In the genomic region with DNA sequence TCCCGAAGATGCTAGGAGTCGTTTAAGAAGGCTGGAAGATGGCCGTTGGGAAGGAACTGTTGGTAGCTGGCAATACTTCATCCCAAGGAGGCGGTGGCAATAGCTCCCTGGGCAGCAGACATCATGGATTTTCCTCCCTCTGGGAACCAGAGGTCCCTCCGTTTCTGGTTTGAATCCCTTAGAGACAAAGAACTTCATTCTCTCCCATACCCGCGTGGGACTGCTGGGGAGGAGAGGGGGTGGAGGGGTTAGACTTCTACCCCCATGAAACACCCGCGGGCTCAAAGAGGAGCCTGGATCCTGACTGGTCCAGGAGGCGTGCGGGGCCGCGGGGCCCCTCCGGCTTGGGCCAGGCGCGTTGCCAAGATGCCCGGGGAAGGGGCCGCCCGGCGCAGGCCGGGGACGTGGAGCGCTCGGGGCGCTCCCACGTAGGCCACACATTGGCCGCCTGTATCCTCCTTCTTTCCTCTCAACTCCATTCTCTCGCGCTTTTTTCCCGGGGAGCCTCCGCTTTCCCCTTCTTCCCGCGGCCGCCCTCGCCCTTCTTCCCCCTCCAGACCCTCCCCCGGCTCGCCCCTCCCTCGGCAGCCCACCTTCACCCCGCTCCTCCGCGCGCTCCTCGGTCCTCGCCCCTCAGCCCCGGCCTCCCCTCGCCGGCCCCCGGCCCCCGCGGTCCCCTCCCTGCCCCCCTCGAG, we compare ENCODE assay signal across 8 cellular contexts. TPM values are rescaled to one million over a fixed set of nuclear protein-coding genes. Genes with fewer than 3 reads are reported as not detected.
DNase-seq lines count a peak whose midpoint lies in the region; ATAC-seq, FAIRE-seq and TF ChIP-seq lines count a peak whose summit lies in the region.

No MANE protein-coding gene starts in this region.

- H2AFZ ChIP-seq in HepG2 (ENCODE audit: low read length) = no peak overlapping the region

- peaks cover 32% of the 10 kb centered on the region for H3K4me1 Mint-ChIP-seq in stimulated activated naive CD8-positive, alpha-beta T cell treated with anti-CD3 and anti-CD28 coated beads, Interleukin-15, Interleukin-2, amounts not matched to agents 100 ng/mL and 50 ng/mL, for 24 hours (ENCODE audit: low read depth)

- peaks cover 52% of the 10 kb centered on the region for H3K79me2 ChIP-seq in HepG2 (ENCODE audit: insufficient read depth, low read length)

- FAIRE-seq in HepG2 (lab: Jason Lieb, UNC) = peak; percentile 21

- peak overlapping the region; percentile 68 for H3K27ac Mint-ChIP-seq in stimulated activated naive CD8-positive, alpha-beta T cell treated with anti-CD3 and anti-CD28 coated beads, Interleukin-15, Interleukin-2, amounts not matched to agents 100 ng/mL and 50 ng/mL, for 24 hours

- peak overlapping the region; percentile 93 for H3K4me2 ChIP-seq in HepG2 (ENCODE audit: low read depth, low read length)

- H3K4me3 Mint-ChIP-seq in stimulated activated naive CD8-positive, alpha-beta T cell treated with anti-CD3 and anti-CD28 coated beads, Interleukin-15, Interleukin-2, amounts not matched to agents 100 ng/mL and 50 ng/mL, for 24 hours = peak overlapping the region; percentile 87

- POLR2A ChIA-PET in HepG2 (lab: Yijun Ruan, JAX) = interaction anchor here (0.9 to 11.1 kb wide), 8 partner anchors 9 to 141 kb away, joined by 3 to 150 read pairs (median 8); a partner anchor contains a TSS

- H3K4me3 ChIP-seq in SJSA1 (peak overlapping the region; percentile 97), HepG2 (replicated peaks in 1 of 3; ENCODE audit: insufficient read depth in 1 of 3, low read depth in 2 of 3, low read length in 3 of 3) (peak overlapping the region; percentile 80 to 98 (median 91))

- H3K9me3 Mint-ChIP-seq in stimulated activated naive CD8-positive, alpha-beta T cell treated with anti-CD3 and anti-CD28 coated beads, Interleukin-15, Interleukin-2, amounts not matched to agents 100 ng/mL and 50 ng/mL, for 24 hours = no peaks in the 10 kb centered on the region

- H4K20me1 ChIP-seq in HepG2 (ENCODE audit: insufficient read depth, low read length) = peaks cover 26% of the 10 kb centered on the region

- H3K27ac ChIP-seq in SJSA1 (peak overlapping the region; percentile 86), cingulate gyrus (ENCODE audit: low read depth, low read length) (peak overlapping the region; percentile 97), HepG2 (ENCODE audit: extremely low read length, insufficient read depth, low read length) (peak overlapping the region; percentile 77)

- CTCF ChIA-PET in HepG2 (lab: Yijun Ruan, JAX; ENCODE audit: low intra/inter-chr PET ratio, low total read pairs) = interaction anchor here (2.0 kb wide), 1 partner anchor 8 kb away, joined by 12 read pairs; no protein-coding TSS in a partner anchor

- DNase-seq in ELF-1 (ENCODE audit: low read depth, low spot score) (peak; percentile 53), SJSA1 (ENCODE audit: low read depth in 1 of 2, low spot score in 2 of 2) (peak; percentile 59 to 70), HepG2 (ENCODE audit: low spot score) (no peak), iPS-NIHi7 (ENCODE audit: extremely low spot score) (no peak)
- DNase-seq in stimulated activated CD4-positive, alpha-beta T cell treated with anti-CD3 and anti-CD28 coated beads, Interleukin-1b, Interleukin-23, amount 100 ng/mL, for 48 hours = no peak

- peak; percentile 23; the same call in 1 of the 2 replicates for TF ChIP-seq RAD21 in HepG2 (CRISPR knock-in tag; IDR thresholded peaks at IDR 0.05)

- H3K9me3 ChIP-seq in SJSA1 (replicated peaks) (no peaks in the 10 kb centered on the region), HepG2 (ENCODE audit: low read length) (no peaks in the 10 kb centered on the region)

- H3K36me3 ChIP-seq in SJSA1 (peaks cover 36% of the 10 kb centered on the region), HepG2 (replicated peaks in 1 of 2; ENCODE audit: control insufficient read depth in 1 of 2, insufficient read depth in 2 of 2, low read length in 2 of 2) (peaks cover 6% of the 10 kb centered on the region in 2 experiments)

- BruUV-seq in HepG2 (replicated peaks; lab: Mats Ljungman, UMichigan) = TSS peak; percentile 83

- peak overlapping the region; percentile 97 for H3K9ac ChIP-seq in HepG2 (ENCODE audit: insufficient read depth, low read depth, low read length)

- peaks cover 8% of the 10 kb centered on the region for H3K4me1 ChIP-seq in SJSA1 (replicated peaks)
- H3K4me1 ChIP-seq in HepG2 (ENCODE audit: insufficient read depth, low read length) = peaks cover 46% of the 10 kb centered on the region

- in situ Hi-C loops in HepG2 (cut with HindIII; ENCODE audit: extremely low pct_ligation_motif_present, low pct_unique_long_range_greater_than_20kb) = no loop called here

- WGBS in HepG2 (ENCODE audit: low lambda C conversion rate) = 1% methylated on average over 50 of the region's 51 CpGs

- TF ChIP-seq POLR2A in HepG2 (IDR thresholded peaks at IDR 0.05; ENCODE audit: insufficient read depth in 1 of 2, low read depth in 2 of 2, low read length in 2 of 2) = peak in 1 of 2 experiments; percentile 1; a peak in 3 of 4 replicates

- ATAC-seq in HG02885 (IDR thresholded peaks at IDR 0.05; ENCODE audit: poor library complexity, unreplicated experiment) (peak; percentile 23), HepG2 (peak; percentile 68)

- TF ChIP-seq CTCF in HepG2 (CRISPR knock-in tag; IDR thresholded peaks at IDR 0.05) = no peak

- no peaks in the 10 kb centered on the region for H3K27me3 Mint-ChIP-seq in stimulated activated naive CD8-positive, alpha-beta T cell treated with anti-CD3 and anti-CD28 coated beads, Interleukin-15, Interleukin-2, amounts not matched to agents 100 ng/mL and 50 ng/mL, for 24 hours

- no peaks in the 10 kb centered on the region for H3K27me3 ChIP-seq in SJSA1 (replicated peaks)
- H3K27me3 ChIP-seq in HepG2 (ENCODE audit: control insufficient read depth in 1 of 2, insufficient read depth in 2 of 2, low read length in 2 of 2) = no peaks in the 10 kb centered on the region; a peak in 1 of 5 replicates

- intact Hi-C loops in HepG2 (cut with micrococcal nuclease; ENCODE audit: unreplicated experiment) = no loop called here

- peaks cover 25% of the 10 kb centered on the region for H3K36me3 Mint-ChIP-seq in stimulated activated naive CD8-positive, alpha-beta T cell treated with anti-CD3 and anti-CD28 coated beads, Interleukin-15, Interleukin-2, amounts not matched to agents 100 ng/mL and 50 ng/mL, for 24 hours (ENCODE audit: low read depth)

- TF ChIP-seq EP300 in HepG2 (IDR thresholded peaks at IDR 0.05; ENCODE audit: low read depth in 2 of 2, low read length in 2 of 2) (no peak), HepG2 (CRISPR knock-in tag; IDR thresholded peaks at IDR 0.05; ENCODE audit: borderline replicate concordance) (no peak)

RNA-seq across cellular contexts. Expression of a gene that starts 0.4 kb away (rescaled TPM):
- total RNA-seq in SJSA1 (2014; rRNA removed; shearing (Covaris generic)) = 41.7 and 49.4 TPM in 2 replicates
- 76.1 and 88.5 TPM in 2 replicates for total RNA-seq in HepG2 (2016; rRNA removed; fragmentation: Illumina TruSeq; extraction: Trizol)
- 23.3 and 23.6 TPM in 2 replicates for total RNA-seq in HepG2 (2016; cell fraction: cytosol; rRNA removed; fragmentation: Illumina TruSeq; extraction: Trizol; ENCODE audit: low read depth)
- 62.6 and 89.2 TPM in 2 replicates for total RNA-seq in HepG2 (2016; cell fraction: insoluble cytoplasmic fraction; rRNA removed; fragmentation: Illumina TruSeq; extraction: Trizol)
- 50.5 and 57.1 TPM in 2 replicates for total RNA-seq in HepG2 (2016; cell fraction: membrane; rRNA removed; fragmentation: Illumina TruSeq; extraction: Trizol)
- total RNA-seq in HepG2 (2016; cell fraction: nucleus; rRNA removed; fragmentation: Illumina TruSeq; extraction: Trizol) = 82.0 and 93.0 TPM in 2 replicates
- polyA plus RNA-seq in HepG2 (2011; rRNA removed) = 54.6 and 63.8 TPM in 2 replicates
- polyA plus RNA-seq in HepG2 (2011; cell fraction: cytosol; rRNA removed) = 19.7 and 28.8 TPM in 2 replicates
- polyA plus RNA-seq in HepG2 (2011; cell fraction: nucleus; rRNA removed) = 90.9 and 114 TPM in 2 replicates
- polyA plus RNA-seq in HepG2 (2012) = 89.3 and 98.8 TPM in 2 replicates
- polyA plus RNA-seq in HepG2 (2016; cell fraction: cytosol; fragmentation: Illumina TruSeq; extraction: Trizol; ENCODE audit: low read depth) = 10.1 and 10.5 TPM in 2 replicates
- polyA plus RNA-seq in HepG2 (2016; cell fraction: insoluble cytoplasmic fraction; fragmentation: Illumina TruSeq; extraction: Trizol; ENCODE audit: low read depth) = 77.5 and 94.3 TPM in 2 replicates
- 34.7 and 36.6 TPM in 2 replicates for polyA plus RNA-seq in HepG2 (2016; cell fraction: membrane; fragmentation: Illumina TruSeq; extraction: Trizol; ENCODE audit: low read depth)
- 173 TPM in 2 replicates for polyA plus RNA-seq in HepG2 (2016; cell fraction: nucleus; fragmentation: Illumina TruSeq; extraction: Trizol; ENCODE audit: insufficient read depth, low read depth)
- polyA minus RNA-seq in HepG2 (2011; rRNA and poly(A)+ RNA removed; ENCODE audit: low replicate concordance) = 21.1 and 21.8 TPM in 2 replicates
- 50.3 and 50.4 TPM in 2 replicates for polyA minus RNA-seq in HepG2 (2011; cell fraction: cytosol; rRNA and poly(A)+ RNA removed)
- 107 and 131 TPM in 2 replicates for polyA minus RNA-seq in HepG2 (2011; cell fraction: nucleus; rRNA and poly(A)+ RNA removed)

RNA-seq across cellular contexts. Expression of a gene that starts 19.0 kb away (rescaled TPM):
- total RNA-seq in SJSA1 (2014; rRNA removed; shearing (Covaris generic)) = 40.0 and 41.4 TPM in 2 replicates
- 29.6 and 30.8 TPM in 2 replicates for total RNA-seq in HepG2 (2016; rRNA removed; fragmentation: Illumina TruSeq; extraction: Trizol)
- total RNA-seq in HepG2 (2016; cell fraction: cytosol; rRNA removed; fragmentation: Illumina TruSeq; extraction: Trizol; ENCODE audit: low read depth) = 27.8 and 32.3 TPM in 2 replicates
- total RNA-seq in HepG2 (2016; cell fraction: insoluble cytoplasmic fraction; rRNA removed; fragmentation: Illumina TruSeq; extraction: Trizol) = 26.4 and 32.2 TPM in 2 replicates
- total RNA-seq in HepG2 (2016; cell fraction: membrane; rRNA removed; fragmentation: Illumina TruSeq; extraction: Trizol) = 28.8 and 30.1 TPM in 2 replicates
- 30.8 and 38.1 TPM in 2 replicates for total RNA-seq in HepG2 (2016; cell fraction: nucleus; rRNA removed; fragmentation: Illumina TruSeq; extraction: Trizol)
- polyA plus RNA-seq in HepG2 (2011; rRNA removed) = 60.9 and 62.9 TPM in 2 replicates
- polyA plus RNA-seq in HepG2 (2011; cell fraction: cytosol; rRNA removed) = 25.1 and 35.9 TPM in 2 replicates
- polyA plus RNA-seq in HepG2 (2011; cell fraction: nucleus; rRNA removed) = 142 and 152 TPM in 2 replicates
- polyA plus RNA-seq in HepG2 (2012) = 70.7 and 76.1 TPM in 2 replicates
- polyA plus RNA-seq in HepG2 (2016; cell fraction: cytosol; fragmentation: Illumina TruSeq; extraction: Trizol; ENCODE audit: low read depth) = 5.4 and 6.1 TPM in 2 replicates
- 32.0 and 41.3 TPM in 2 replicates for polyA plus RNA-seq in HepG2 (2016; cell fraction: insoluble cytoplasmic fraction; fragmentation: Illumina TruSeq; extraction: Trizol; ENCODE audit: low read depth)
- polyA plus RNA-seq in HepG2 (2016; cell fraction: membrane; fragmentation: Illumina TruSeq; extraction: Trizol; ENCODE audit: low read depth) = 18.7 and 20.0 TPM in 2 replicates
- 74.6 and 84.0 TPM in 2 replicates for polyA plus RNA-seq in HepG2 (2016; cell fraction: nucleus; fragmentation: Illumina TruSeq; extraction: Trizol; ENCODE audit: insufficient read depth, low read depth)
- 60.8 and 70.8 TPM in 2 replicates for polyA minus RNA-seq in HepG2 (2011; rRNA and poly(A)+ RNA removed; ENCODE audit: low replicate concordance)
- polyA minus RNA-seq in HepG2 (2011; cell fraction: cytosol; rRNA and poly(A)+ RNA removed) = 20.8 and 24.8 TPM in 2 replicates
- polyA minus RNA-seq in HepG2 (2011; cell fraction: nucleus; rRNA and poly(A)+ RNA removed) = 59.5 and 60.8 TPM in 2 replicates

RNA-seq across cellular contexts. Expression of a gene that starts 20.9 kb away (rescaled TPM):
- 1.0 and 1.8 TPM in 2 replicates for total RNA-seq in SJSA1 (2014; rRNA removed; shearing (Covaris generic))
- total RNA-seq in HepG2 (2016; rRNA removed; fragmentation: Illumina TruSeq; extraction: Trizol) = 1.4 and 2.1 TPM in 2 replicates
- 0.88 and 1.1 TPM in 2 replicates for total RNA-seq in HepG2 (2016; cell fraction: cytosol; rRNA removed; fragmentation: Illumina TruSeq; extraction: Trizol; ENCODE audit: low read depth)
- total RNA-seq in HepG2 (2016; cell fraction: insoluble cytoplasmic fraction; rRNA removed; fragmentation: Illumina TruSeq; extraction: Trizol) = 1.2 and 1.8 TPM in 2 replicates
- 2.2 and 2.4 TPM in 2 replicates for total RNA-seq in HepG2 (2016; cell fraction: membrane; rRNA removed; fragmentation: Illumina TruSeq; extraction: Trizol)
- 3.4 and 4.3 TPM in 2 replicates for total RNA-seq in HepG2 (2016; cell fraction: nucleus; rRNA removed; fragmentation: Illumina TruSeq; extraction: Trizol)
- 2.7 and 3.6 TPM in 2 replicates for polyA plus RNA-seq in HepG2 (2011; rRNA removed)
- 1.5 and 1.6 TPM in 2 replicates for polyA plus RNA-seq in HepG2 (2011; cell fraction: cytosol; rRNA removed)
- polyA plus RNA-seq in HepG2 (2011; cell fraction: nucleus; rRNA removed) = 20.3 and 22.7 TPM in 2 replicates
- polyA plus RNA-seq in HepG2 (2012) = 11.1 and 19.6 TPM in 2 replicates
- 0.95 and 1.1 TPM in 2 replicates for polyA plus RNA-seq in HepG2 (2016; cell fraction: cytosol; fragmentation: Illumina TruSeq; extraction: Trizol; ENCODE audit: low read depth)
- 3.8 and 5.8 TPM in 2 replicates for polyA plus RNA-seq in HepG2 (2016; cell fraction: insoluble cytoplasmic fraction; fragmentation: Illumina TruSeq; extraction: Trizol; ENCODE audit: low read depth)
- polyA plus RNA-seq in HepG2 (2016; cell fraction: membrane; fragmentation: Illumina TruSeq; extraction: Trizol; ENCODE audit: low read depth) = 2.5 and 3.4 TPM in 2 replicates
- 9.5 and 10.0 TPM in 2 replicates for polyA plus RNA-seq in HepG2 (2016; cell fraction: nucleus; fragmentation: Illumina TruSeq; extraction: Trizol; ENCODE audit: insufficient read depth, low read depth)
- 3.3 and 6.7 TPM in 2 replicates for polyA minus RNA-seq in HepG2 (2011; rRNA and poly(A)+ RNA removed; ENCODE audit: low replicate concordance)
- polyA minus RNA-seq in HepG2 (2011; cell fraction: cytosol; rRNA and poly(A)+ RNA removed) = 4.5 and 6.5 TPM in 2 replicates
- polyA minus RNA-seq in HepG2 (2011; cell fraction: nucleus; rRNA and poly(A)+ RNA removed) = 7.6 and 8.1 TPM in 2 replicates

RNA-seq across cellular contexts. Expression of a gene that starts 55.9 kb away (rescaled TPM):
- total RNA-seq in SJSA1 (2014; rRNA removed; shearing (Covaris generic)) = 0.28 and 1.1 TPM in 2 replicates
- total RNA-seq in HepG2 (2016; rRNA removed; fragmentation: Illumina TruSeq; extraction: Trizol) = 1.1 and 4.5 TPM in 2 replicates
- total RNA-seq in HepG2 (2016; cell fraction: cytosol; rRNA removed; fragmentation: Illumina TruSeq; extraction: Trizol; ENCODE audit: low read depth) = 1.5 and 1.9 TPM in 2 replicates
- 1.3 and 2.7 TPM in 2 replicates for total RNA-seq in HepG2 (2016; cell fraction: insoluble cytoplasmic fraction; rRNA removed; fragmentation: Illumina TruSeq; extraction: Trizol)
- total RNA-seq in HepG2 (2016; cell fraction: membrane; rRNA removed; fragmentation: Illumina TruSeq; extraction: Trizol) = 1.7 TPM in 2 replicates
- total RNA-seq in HepG2 (2016; cell fraction: nucleus; rRNA removed; fragmentation: Illumina TruSeq; extraction: Trizol) = 4.2 and 4.8 TPM in 2 replicates
- 7.3 and 7.8 TPM in 2 replicates for polyA plus RNA-seq in HepG2 (2011; rRNA removed)
- polyA plus RNA-seq in HepG2 (2011; cell fraction: cytosol; rRNA removed) = 1.8 and 1.9 TPM in 2 replicates
- 53.9 and 60.7 TPM in 2 replicates for polyA plus RNA-seq in HepG2 (2011; cell fraction: nucleus; rRNA removed)
- polyA plus RNA-seq in HepG2 (2012) = 6.4 and 8.2 TPM in 2 replicates
- 0.27 and 0.35 TPM in 2 replicates for polyA plus RNA-seq in HepG2 (2016; cell fraction: cytosol; fragmentation: Illumina TruSeq; extraction: Trizol; ENCODE audit: low read depth)
- polyA plus RNA-seq in HepG2 (2016; cell fraction: insoluble cytoplasmic fraction; fragmentation: Illumina TruSeq; extraction: Trizol; ENCODE audit: low read depth) = 1.6 and 2.4 TPM in 2 replicates
- 0.85 and 0.91 TPM in 2 replicates for polyA plus RNA-seq in HepG2 (2016; cell fraction: membrane; fragmentation: Illumina TruSeq; extraction: Trizol; ENCODE audit: low read depth)
- 23.6 and 26.4 TPM in 2 replicates for polyA plus RNA-seq in HepG2 (2016; cell fraction: nucleus; fragmentation: Illumina TruSeq; extraction: Trizol; ENCODE audit: insufficient read depth, low read depth)
- 4.9 and 19.9 TPM in 2 replicates for polyA minus RNA-seq in HepG2 (2011; rRNA and poly(A)+ RNA removed; ENCODE audit: low replicate concordance)
- 0.53 and 1.3 TPM in 2 replicates for polyA minus RNA-seq in HepG2 (2011; cell fraction: cytosol; rRNA and poly(A)+ RNA removed)
- polyA minus RNA-seq in HepG2 (2011; cell fraction: nucleus; rRNA and poly(A)+ RNA removed) = 10.6 and 13.8 TPM in 2 replicates

RNA-seq across cellular contexts. Expression of a gene that starts 58.6 kb away (rescaled TPM):
- total RNA-seq in SJSA1 (2014; rRNA removed; shearing (Covaris generic)) = 14.0 and 14.4 TPM in 2 replicates
- 9.9 and 10.4 TPM in 2 replicates for total RNA-seq in HepG2 (2016; rRNA removed; fragmentation: Illumina TruSeq; extraction: Trizol)
- total RNA-seq in HepG2 (2016; cell fraction: cytosol; rRNA removed; fragmentation: Illumina TruSeq; extraction: Trizol; ENCODE audit: low read depth) = 4.9 and 5.0 TPM in 2 replicates
- 8.1 and 10.9 TPM in 2 replicates for total RNA-seq in HepG2 (2016; cell fraction: insoluble cytoplasmic fraction; rRNA removed; fragmentation: Illumina TruSeq; extraction: Trizol)
- 12.8 TPM in 2 replicates for total RNA-seq in HepG2 (2016; cell fraction: membrane; rRNA removed; fragmentation: Illumina TruSeq; extraction: Trizol)
- 5.9 and 6.8 TPM in 2 replicates for total RNA-seq in HepG2 (2016; cell fraction: nucleus; rRNA removed; fragmentation: Illumina TruSeq; extraction: Trizol)
- polyA plus RNA-seq in HepG2 (2011; rRNA removed) = 8.0 and 8.6 TPM in 2 replicates
- polyA plus RNA-seq in HepG2 (2011; cell fraction: cytosol; rRNA removed) = 7.7 and 8.0 TPM in 2 replicates
- 12.1 and 13.6 TPM in 2 replicates for polyA plus RNA-seq in HepG2 (2011; cell fraction: nucleus; rRNA removed)
- polyA plus RNA-seq in HepG2 (2012) = 11.6 and 15.5 TPM in 2 replicates
- 4.3 TPM in 2 replicates for polyA plus RNA-seq in HepG2 (2016; cell fraction: cytosol; fragmentation: Illumina TruSeq; extraction: Trizol; ENCODE audit: low read depth)
- 8.0 and 12.4 TPM in 2 replicates for polyA plus RNA-seq in HepG2 (2016; cell fraction: insoluble cytoplasmic fraction; fragmentation: Illumina TruSeq; extraction: Trizol; ENCODE audit: low read depth)
- 9.9 and 10.7 TPM in 2 replicates for polyA plus RNA-seq in HepG2 (2016; cell fraction: membrane; fragmentation: Illumina TruSeq; extraction: Trizol; ENCODE audit: low read depth)
- 11.5 and 12.3 TPM in 2 replicates for polyA plus RNA-seq in HepG2 (2016; cell fraction: nucleus; fragmentation: Illumina TruSeq; extraction: Trizol; ENCODE audit: insufficient read depth, low read depth)
- 14.3 and 17.9 TPM in 2 replicates for polyA minus RNA-seq in HepG2 (2011; rRNA and poly(A)+ RNA removed; ENCODE audit: low replicate concordance)
- 5.3 and 7.4 TPM in 2 replicates for polyA minus RNA-seq in HepG2 (2011; cell fraction: cytosol; rRNA and poly(A)+ RNA removed)
- polyA minus RNA-seq in HepG2 (2011; cell fraction: nucleus; rRNA and poly(A)+ RNA removed) = 7.2 and 7.5 TPM in 2 replicates

Comparison
In these comparisons a context has a peak if more than half of its experiments do, and no peak if none do; other contexts are left out.
1. DNase-seq: peak in ELF-1 (single experiment) and SJSA1 (2 of 2); none in HepG2 (single experiment), iPS-NIHi7 (single experiment) and stimulated activated CD4-positive, alpha-beta T cell treated with anti-CD3 and anti-CD28 coated beads, Interleukin-1b, Interleukin-23, amount 100 ng/mL, for 48 hours (single experiment).
2. Peak in every context shown above with its lines, with median percentiles within 50 percentile points of each other: H3K27ac ChIP-seq.